ENCODE assay signal across 13 cellular contexts in the genomic region with DNA sequence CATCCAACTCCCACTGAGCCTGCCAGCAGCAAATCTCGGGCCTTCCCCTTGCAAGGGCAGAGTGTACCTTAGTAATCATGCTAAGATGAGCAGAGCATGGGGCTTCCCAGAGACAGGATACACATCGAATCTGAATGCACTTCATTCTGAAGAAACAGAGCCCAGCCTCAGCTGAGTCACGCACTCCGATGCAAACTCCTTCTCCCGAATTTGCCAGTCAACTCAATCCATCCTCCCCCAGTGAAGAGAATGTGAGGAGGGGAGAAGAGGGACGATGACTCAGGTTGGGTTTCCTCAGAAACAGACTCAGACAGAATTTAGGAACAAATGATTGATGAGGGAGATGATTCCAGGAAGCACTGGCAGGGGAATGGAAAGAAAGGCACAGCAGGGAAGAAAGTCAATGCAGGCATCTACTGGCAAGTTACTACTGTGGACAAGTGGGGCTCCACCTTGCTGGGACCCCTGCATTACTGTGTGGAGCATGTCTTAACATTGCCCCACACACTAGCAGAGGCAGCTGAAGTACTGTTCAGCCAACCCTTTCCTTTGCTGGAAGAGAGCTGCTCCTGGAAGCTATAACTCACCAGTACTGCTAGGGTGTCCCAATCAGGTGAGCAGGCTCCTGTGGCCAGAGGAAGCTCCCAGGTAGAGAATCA.
DNase-seq lines count a peak whose midpoint lies in the region; ATAC-seq, FAIRE-seq and TF ChIP-seq lines count a peak whose summit lies in the region.
"Had no signal": no experiment of that assay in that cellular context is flagged by ENCODE, and none has a peak within 500 bp of the region (broad histone marks: within the 10 kb centered on the region; RNA-seq: fewer than 3 reads in every experiment).

No MANE protein-coding gene starts in this region.

- H3K27ac ChIP-seq in astrocyte (ENCODE audit: low read depth, low read length), result no peak overlapping the region
- H3K27ac ChIP-seq in mesodermal cell (ENCODE audit: low read depth, low read length, severe bottlenecking), result peak overlapping the region; percentile 66
- H3K27ac ChIP-seq: sigmoid colon had no signal

- no CpG with 5 or more reads among the region's 6 CpGs for WGBS in mesodermal cell (ENCODE audit: insufficient coverage in 2 of 2), 2 experiments

- no peak overlapping the region for H2AFZ ChIP-seq in astrocyte (ENCODE audit: low read depth, low read length)

- TF ChIP-seq CTCF in astrocyte (IDR thresholded peaks at IDR 0.05; ENCODE audit: insufficient read depth, low read depth, low read length), result no peak
- TF ChIP-seq CTCF in endothelial cell (IDR thresholded peaks at IDR 0.05; ENCODE audit: unreplicated experiment), result no peak

- H3K4me3 ChIP-seq in astrocyte (ENCODE audit: insufficient read depth, low read depth, low read length), result no peak overlapping the region
- no peak overlapping the region for H3K4me3 ChIP-seq in mesodermal cell (ENCODE audit: extremely low read depth, insufficient read depth, low read length, poor library complexity, severe bottlenecking)
- H3K4me3 ChIP-seq: sigmoid colon had no signal

- H3K36me3 ChIP-seq in astrocyte (ENCODE audit: insufficient read depth, low read length), result no peaks in the 10 kb centered on the region
- no peaks in the 10 kb centered on the region for H3K36me3 ChIP-seq in mesodermal cell (ENCODE audit: control insufficient read depth, insufficient read depth, low read length)
- H3K36me3 ChIP-seq: sigmoid colon had no signal

- no peak overlapping the region for H3K9ac ChIP-seq in astrocyte (ENCODE audit: low read length)

- no peaks in the 10 kb centered on the region for H3K79me2 ChIP-seq in astrocyte (ENCODE audit: insufficient read depth, low read length)

- H3K9me3 ChIP-seq in astrocyte (ENCODE audit: insufficient read depth, low read depth, low read length), result peaks cover 4% of the 10 kb centered on the region
- peaks cover 14% of the 10 kb centered on the region for H3K9me3 ChIP-seq in mesodermal cell (ENCODE audit: control insufficient read depth, low read length)

- peak overlapping the region; percentile 41 for H3K4me2 ChIP-seq in astrocyte (ENCODE audit: low read length)

- FAIRE-seq in astrocyte (lab: Jason Lieb, UNC), result no peak

- H3K4me1 ChIP-seq in astrocyte (ENCODE audit: insufficient read depth, low read length) (peaks cover 22% of the 10 kb centered on the region), mesodermal cell (ENCODE audit: control insufficient read depth, insufficient read depth, low read length, poor library complexity, severe bottlenecking) (peaks cover 27% of the 10 kb centered on the region)
- H3K4me1 ChIP-seq: sigmoid colon had no signal

- H3K4me3 Mint-ChIP-seq in astrocyte (ENCODE audit: unreplicated experiment) (peak overlapping the region; percentile 61), endothelial cell (ENCODE audit: unreplicated experiment) (no peak overlapping the region)

- no peaks in the 10 kb centered on the region for H3K27me3 ChIP-seq in astrocyte (ENCODE audit: insufficient read depth, low read length)
- H3K27me3 ChIP-seq: sigmoid colon had no signal

- H4K20me1 ChIP-seq in astrocyte (ENCODE audit: insufficient read depth, low read length), result no peaks in the 10 kb centered on the region

- H3K4me1 Mint-ChIP-seq in astrocyte (ENCODE audit: low read depth, unreplicated experiment), result peaks cover 49% of the 10 kb centered on the region
- H3K4me1 Mint-ChIP-seq in endothelial cell (ENCODE audit: unreplicated experiment), result peaks cover 9% of the 10 kb centered on the region

- peaks cover 1% of the 10 kb centered on the region for H3K27me3 Mint-ChIP-seq in astrocyte (ENCODE audit: low read depth, unreplicated experiment)
- H3K27me3 Mint-ChIP-seq in endothelial cell (ENCODE audit: unreplicated experiment), result peaks cover 2% of the 10 kb centered on the region

- peak; percentile 74 for DNase-seq in EL
- peak; percentile 97 for DNase-seq in astrocyte (ENCODE audit: low read depth)
- no peak for DNase-seq in Ammon's horn (ENCODE audit: low spot score)
- DNase-seq in NOMO-1 treated with DMSO at 0.1 percent for 48 hours (lab: John Stamatoyannopoulos, UW; ENCODE audit: unreplicated experiment), result no peak
- DNase-seq in DMS114 treated with DMSO at 0.1 percent for 48 hours (lab: John Stamatoyannopoulos, UW; ENCODE audit: unreplicated experiment), result no peak
- DNase-seq in endothelial cell (ENCODE audit: low spot score), result no peak
- DNase-seq: GDM1, left cardiac atrium, NCI-H1694 treated with DMSO at 0.1 percent for 48 hours, SHP77 treated with DMSO at 0.1 percent for 48 hours, sigmoid colon had no signal

- peaks cover 6% of the 10 kb centered on the region for H3K9me3 Mint-ChIP-seq in astrocyte (ENCODE audit: unreplicated experiment)
- no peaks in the 10 kb centered on the region for H3K9me3 Mint-ChIP-seq in endothelial cell (ENCODE audit: unreplicated experiment)

- H3K36me3 Mint-ChIP-seq in astrocyte (ENCODE audit: low read depth, unreplicated experiment) (peaks cover 6% of the 10 kb centered on the region), endothelial cell (ENCODE audit: low read depth, unreplicated experiment) (peaks cover 10% of the 10 kb centered on the region)

- ATAC-seq in HG02852 (IDR thresholded peaks at IDR 0.05; ENCODE audit: unreplicated experiment), result peak; percentile 50

- H3K27ac Mint-ChIP-seq in astrocyte (ENCODE audit: unreplicated experiment), result peak overlapping the region; percentile 91
- no peak overlapping the region for H3K27ac Mint-ChIP-seq in endothelial cell (ENCODE audit: unreplicated experiment)

Comparison
In these comparisons a context has a peak if more than half of its experiments do, and no peak if none do; other contexts are left out.
1. DNase-seq: peak in EL (single experiment) and astrocyte (single experiment); none in Ammon's horn (single experiment), NOMO-1 treated with DMSO at 0.1 percent for 48 hours (single experiment), DMS114 treated with DMSO at 0.1 percent for 48 hours (single experiment) and endothelial cell (single experiment).